ENCODE assay signal across 23 cellular contexts in the genomic region with DNA sequence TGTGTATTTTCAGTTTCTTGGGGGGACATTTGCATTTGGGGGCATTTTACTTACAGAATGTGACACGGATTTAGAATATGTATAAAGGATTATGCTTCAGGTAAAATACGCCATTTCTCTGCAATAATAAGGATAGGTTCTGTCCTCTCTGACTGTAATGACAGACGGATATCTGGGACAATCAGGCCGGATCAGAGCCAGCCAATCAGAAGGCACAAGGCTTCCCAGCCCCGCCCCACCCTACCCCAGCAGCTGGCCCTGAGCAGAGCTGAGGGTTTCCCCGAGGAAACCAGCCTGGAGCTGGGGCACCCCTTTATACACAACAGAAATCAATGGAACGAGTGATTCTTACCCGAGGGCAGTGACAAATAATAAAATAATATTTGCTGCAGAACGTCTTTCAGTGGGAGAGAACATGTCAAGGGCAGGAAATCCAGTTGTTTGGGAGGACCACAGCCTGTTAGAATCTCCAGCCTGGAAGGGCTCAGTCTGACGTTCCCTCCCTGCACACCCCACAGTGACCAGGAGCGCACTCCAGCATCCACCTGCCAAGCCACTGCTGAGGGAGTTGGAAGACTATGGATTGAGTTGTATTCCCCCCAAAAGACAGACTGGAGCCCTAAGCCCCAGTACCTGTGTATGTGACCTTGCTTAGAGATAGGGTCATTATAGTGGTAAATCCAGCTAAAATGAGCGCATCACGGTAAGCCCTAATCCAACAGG. TPM values are rescaled to one million over a fixed set of nuclear protein-coding genes. Genes with fewer than 3 reads are reported as not detected.
DNase-seq lines count a peak whose midpoint lies in the region; ATAC-seq and TF ChIP-seq lines count a peak whose summit lies in the region.
"Had no signal": no experiment of that assay in that cellular context is flagged by ENCODE, and none has a peak within 500 bp of the region (broad histone marks: within the 10 kb centered on the region; RNA-seq: fewer than 3 reads in every experiment).

No MANE protein-coding gene starts in this region.

- TF ChIP-seq RAD21 in SK-N-SH (IDR thresholded peaks at IDR 0.05; ENCODE audit: low read length): no peak

- no peak overlapping the region for H2AFZ ChIP-seq in SK-N-SH (ENCODE audit: low read depth)
- H2AFZ ChIP-seq: GM23248 had no signal

- H4K20me1 ChIP-seq in SK-N-SH (ENCODE audit: insufficient read depth): no peaks in the 10 kb centered on the region

- H3K4me2 ChIP-seq in SK-N-SH: no peak overlapping the region

- H3K4me3 Mint-ChIP-seq in activated T-helper 1 cell treated with anti-CD3 and anti-CD28 coated beads, Interleukin-12 subunit alpha, Interleukin-12 subunit beta, Interleukin-2, Interleukin-4 antibody, amounts not matched to agents 30 ng/mL and 10 ng/mL and 1 ng/mL, durations not matched to agents 14 hours and 24 hours and 36 hours: no peak overlapping the region
- H3K4me3 Mint-ChIP-seq: CD14-positive monocyte had no signal

- peaks cover 2% of the 10 kb centered on the region for H3K27me3 Mint-ChIP-seq in activated T-helper 1 cell treated with anti-CD3 and anti-CD28 coated beads, Interleukin-12 subunit alpha, Interleukin-12 subunit beta, Interleukin-2, Interleukin-4 antibody, amounts not matched to agents 30 ng/mL and 10 ng/mL and 1 ng/mL, durations not matched to agents 14 hours and 24 hours and 36 hours (ENCODE audit: insufficient read depth)

- peaks cover 8 to 35% of the 10 kb centered on the region in 2 experiments; a peak in 3 of 4 replicates for H3K4me1 ChIP-seq in SK-N-SH (ENCODE audit: control insufficient read depth in 1 of 2, insufficient read depth in 2 of 2, low read depth in 1 of 2, low read length in 1 of 2)

- TF ChIP-seq EP300 in SK-N-SH (IDR thresholded peaks at IDR 0.05; ENCODE audit: borderline replicate concordance in 1 of 2, low read depth in 1 of 2, low read length in 1 of 2): no peak

- no peak for TF ChIP-seq CTCF in SK-N-SH (IDR thresholded peaks at IDR 0.05)

- no peak overlapping the region for H3K27ac ChIP-seq in SK-N-SH (ENCODE audit: low read depth in 2 of 2, low read length in 1 of 2)
- H3K27ac ChIP-seq: cardiac muscle cell, GM23248, neutrophil had no signal

- no peak overlapping the region for H3K27ac Mint-ChIP-seq in activated T-helper 1 cell treated with anti-CD3 and anti-CD28 coated beads, Interleukin-12 subunit alpha, Interleukin-12 subunit beta, Interleukin-2, Interleukin-4 antibody, amounts not matched to agents 30 ng/mL and 10 ng/mL and 1 ng/mL, durations not matched to agents 14 hours and 24 hours and 36 hours

- intact Hi-C loops in activated T-helper 1 cell treated with anti-CD3 and anti-CD28 coated beads, Interleukin-12 subunit alpha, Interleukin-12 subunit beta, Interleukin-2, Interleukin-4 antibody, amounts not matched to agents 30 ng/mL and 10 ng/mL and 1 ng/mL, durations not matched to agents 14 hours and 24 hours and 36 hours (cut with micrococcal nuclease): no loop called here

- no peaks in the 10 kb centered on the region for H3K36me3 ChIP-seq in SK-N-SH (replicated peaks in 1 of 2; ENCODE audit: control insufficient read depth in 1 of 2, insufficient read depth in 2 of 2, low read length in 1 of 2)
- H3K36me3 ChIP-seq: cardiac muscle cell, MG63, neutrophil had no signal

- H3K9ac ChIP-seq in SK-N-SH: no peak overlapping the region
- H3K9ac ChIP-seq: GM23248 had no signal

- no peaks in the 10 kb centered on the region for H3K9me2 ChIP-seq in SK-N-SH

- CTCF ChIA-PET in SK-N-SH (lab: Yijun Ruan, JAX): interaction anchor here (1.2 to 2.2 kb wide), 2 partner anchors 19 to 387 kb away, joined by 4 to 9 read pairs; no protein-coding TSS in a partner anchor

- no peaks in the 10 kb centered on the region for H3K9me3 ChIP-seq in SK-N-SH
- H3K9me3 ChIP-seq: MG63, neutrophil had no signal

- no peaks in the 10 kb centered on the region for H3K4me1 Mint-ChIP-seq in activated T-helper 1 cell treated with anti-CD3 and anti-CD28 coated beads, Interleukin-12 subunit alpha, Interleukin-12 subunit beta, Interleukin-2, Interleukin-4 antibody, amounts not matched to agents 30 ng/mL and 10 ng/mL and 1 ng/mL, durations not matched to agents 14 hours and 24 hours and 36 hours (ENCODE audit: low read depth)

- H3K27me3 ChIP-seq in SK-N-SH (ENCODE audit: insufficient read depth): no peaks in the 10 kb centered on the region; the same call in 1 of the 2 replicates
- H3K27me3 ChIP-seq: cardiac muscle cell, dorsolateral prefrontal cortex, MG63 had no signal

- no peaks in the 10 kb centered on the region for H3K79me2 ChIP-seq in SK-N-SH (ENCODE audit: insufficient read depth)

- POLR2A ChIA-PET in SK-N-SH (lab: Yijun Ruan, JAX): no interaction called here

- H3K4me3 ChIP-seq in SK-N-SH (ENCODE audit: low read depth in 2 of 2, low read length in 1 of 2): no peak overlapping the region
- H3K4me3 ChIP-seq: cardiac muscle cell, dorsolateral prefrontal cortex, GM23248, MG63 had no signal

- H3K9me3 Mint-ChIP-seq in activated T-helper 1 cell treated with anti-CD3 and anti-CD28 coated beads, Interleukin-12 subunit alpha, Interleukin-12 subunit beta, Interleukin-2, Interleukin-4 antibody, amounts not matched to agents 30 ng/mL and 10 ng/mL and 1 ng/mL, durations not matched to agents 14 hours and 24 hours and 36 hours: no peaks in the 10 kb centered on the region

- no peaks in the 10 kb centered on the region for H3K36me3 Mint-ChIP-seq in activated T-helper 1 cell treated with anti-CD3 and anti-CD28 coated beads, Interleukin-12 subunit alpha, Interleukin-12 subunit beta, Interleukin-2, Interleukin-4 antibody, amounts not matched to agents 30 ng/mL and 10 ng/mL and 1 ng/mL, durations not matched to agents 14 hours and 24 hours and 36 hours (ENCODE audit: low read depth)
- H3K36me3 Mint-ChIP-seq: CD14-positive monocyte had no signal

- no peaks in the 10 kb centered on the region for H3F3A ChIP-seq in SK-N-SH (replicated peaks; ENCODE audit: insufficient read depth)

- DNase-seq in SK-N-SH: peak; percentile 63
- DNase-seq in SK-N-DZ (ENCODE audit: low spot score): peak; percentile 52
- DNase-seq in iPS-NIHi11 (ENCODE audit: low spot score): peak; percentile 94
- DNase-seq in activated T-helper 1 cell treated with anti-CD3 and anti-CD28 coated beads, Interleukin-12 subunit alpha, Interleukin-12 subunit beta, Interleukin-2, Interleukin-4 antibody, amounts not matched to agents 30 ng/mL and 10 ng/mL and 1 ng/mL, durations not matched to agents 14 hours and 24 hours and 36 hours (ENCODE audit: low spot score): no peak
- DNase-seq in C1 segment of cervical spinal cord (lab: John Stamatoyannopoulos, UW): no peak
- no peak for DNase-seq in AG20443 (ENCODE audit: low spot score)
- DNase-seq: activated gamma-delta T cell treated with Interleukin-2 at 50 U/mL for 16 hours; amniotic stem cell; DMS 273 treated with DMSO at 0.1 percent for 48 hours; GM23248; left ventricle myocardium superior; MG63; NCI-H146; NCI-H2227 treated with DMSO at 0.1 percent for 48 hours; stimulated activated CD4-positive, alpha-beta T cell treated with anti-CD3 and anti-CD28 coated beads, Interleukin-12 subunit alpha, Interleukin-12 subunit beta, amount 100 ng/mL, for 4 hours; stimulated activated CD8-positive, alpha-beta memory T cell treated with anti-CD3 and anti-CD28 coated beads, Interleukin-4, amount 100 ng/mL, for 48 hours had no signal

- WGBS in SK-N-SH (ENCODE audit: low lambda C conversion rate): 48% methylated on average over 11 of the region's 13 CpGs

- no peak for ATAC-seq in SK-N-SH treated with all-trans-retinoic acid at 6 μM for 48 hours
- ATAC-seq in GM18870 (IDR thresholded peaks at IDR 0.05; ENCODE audit: unreplicated experiment): no peak
- ATAC-seq: left ventricle myocardium superior had no signal

TF ChIP-seq in SK-N-SH, 30 proteins besides CTCF, POLR2A, EP300 and RAD21 (continues in another document):
- TF ChIP-seq, protein P1, sequence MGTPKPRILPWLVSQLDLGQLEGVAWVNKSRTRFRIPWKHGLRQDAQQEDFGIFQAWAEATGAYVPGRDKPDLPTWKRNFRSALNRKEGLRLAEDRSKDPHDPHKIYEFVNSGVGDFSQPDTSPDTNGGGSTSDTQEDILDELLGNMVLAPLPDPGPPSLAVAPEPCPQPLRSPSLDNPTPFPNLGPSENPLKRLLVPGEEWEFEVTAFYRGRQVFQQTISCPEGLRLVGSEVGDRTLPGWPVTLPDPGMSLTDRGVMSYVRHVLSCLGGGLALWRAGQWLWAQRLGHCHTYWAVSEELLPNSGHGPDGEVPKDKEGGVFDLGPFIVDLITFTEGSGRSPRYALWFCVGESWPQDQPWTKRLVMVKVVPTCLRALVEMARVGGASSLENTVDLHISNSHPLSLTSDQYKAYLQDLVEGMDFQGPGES (IDR thresholded peaks at IDR 0.05; ENCODE audit: low read depth, low read length): no peak
- no peak for TF ChIP-seq EZH2phosphoT487 (IDR thresholded peaks at IDR 0.05; ENCODE audit: borderline replicate concordance, low read depth)

RNA-seq across cellular contexts. Expression of a gene that starts 30.3 kb away (rescaled TPM):
- polyA plus RNA-seq in SK-N-SH (2012; rRNA removed): 198 and 215 TPM in 2 replicates
- 114 and 157 TPM in 2 replicates for polyA plus RNA-seq in SK-N-SH (2012; cell fraction: cytosol; rRNA removed)
- 214 and 216 TPM in 2 replicates for polyA plus RNA-seq in SK-N-SH (2012; cell fraction: nucleus; rRNA removed)
- polyA plus RNA-seq in SK-N-DZ (2014; cell fraction: cytosol; rRNA removed): 162 and 174 TPM in 2 replicates
- polyA plus RNA-seq in SK-N-DZ (2014; cell fraction: nucleus; rRNA removed): 140 and 149 TPM in 2 replicates
- 140 and 142 TPM in 2 replicates for total RNA-seq in activated T-helper 1 cell treated with anti-CD3 and anti-CD28 coated beads, Interleukin-12 subunit alpha, Interleukin-12 subunit beta, Interleukin-2, Interleukin-4 antibody, amounts not matched to agents 30 ng/mL and 10 ng/mL and 1 ng/mL, durations not matched to agents 14 hours and 24 hours and 36 hours

RNA-seq across cellular contexts. Expression of a gene that starts 58.4 kb away (rescaled TPM):
- not detected in 2 replicates for polyA plus RNA-seq in SK-N-SH (2012; rRNA removed)
- not detected in 2 replicates for polyA plus RNA-seq in SK-N-SH (2012; cell fraction: cytosol; rRNA removed)
- polyA plus RNA-seq in SK-N-SH (2012; cell fraction: nucleus; rRNA removed): 0.29 and 0.31 TPM in 2 replicates
- not detected in 2 replicates for polyA plus RNA-seq in SK-N-DZ (2014; cell fraction: cytosol; rRNA removed)
- polyA plus RNA-seq in SK-N-DZ (2014; cell fraction: nucleus; rRNA removed): 2.0 TPM in 1 of 2 replicates, not detected in the other
- 1.8 and 2.4 TPM in 2 replicates for total RNA-seq in activated T-helper 1 cell treated with anti-CD3 and anti-CD28 coated beads, Interleukin-12 subunit alpha, Interleukin-12 subunit beta, Interleukin-2, Interleukin-4 antibody, amounts not matched to agents 30 ng/mL and 10 ng/mL and 1 ng/mL, durations not matched to agents 14 hours and 24 hours and 36 hours
- total RNA-seq: GM23248, left ventricle myocardium superior, urinary bladder had no signal

Comparison
In these comparisons a context has a peak if more than half of its experiments do, and no peak if none do; other contexts are left out.
1. DNase-seq: peak in SK-N-SH (single experiment), SK-N-DZ (single experiment) and iPS-NIHi11 (single experiment); none in activated T-helper 1 cell treated with anti-CD3 and anti-CD28 coated beads, Interleukin-12 subunit alpha, Interleukin-12 subunit beta, Interleukin-2, Interleukin-4 antibody, amounts not matched to agents 30 ng/mL and 10 ng/mL and 1 ng/mL, durations not matched to agents 14 hours and 24 hours and 36 hours (single experiment), C1 segment of cervical spinal cord (0 of 14) and AG20443 (single experiment).